18 cellular contexts compared by ENCODE assay signal in genomic region chr9:92749934-92750315, GRCh38. TPM values are rescaled to one million over a fixed set of nuclear protein-coding genes. Genes with fewer than 3 reads are reported as not detected.
DNase-seq lines count a peak whose midpoint lies in the region; ATAC-seq, FAIRE-seq and TF ChIP-seq lines count a peak whose summit lies in the region.
"Had no signal": no experiment of that assay in that cellular context is flagged by ENCODE, and none has a peak within 500 bp of the region (broad histone marks: within the 10 kb centered on the region; RNA-seq: fewer than 3 reads in every experiment).

No MANE protein-coding gene starts in this region.

- ATAC-seq in right cardiac atrium (no peak), SK-N-SH treated with all-trans-retinoic acid at 6 μM for 48 hours (no peak), GM18505 (IDR thresholded peaks at IDR 0.05; ENCODE audit: unreplicated experiment) (no peak)
- ATAC-seq: Panc1, T-helper 17 cell had no signal

- H3K23ac ChIP-seq in mesenchymal stem cell (ENCODE audit: low read length in 2 of 2), result no peak overlapping the region

- no peaks in the 10 kb centered on the region for H3F3A ChIP-seq in SK-N-SH (replicated peaks; ENCODE audit: insufficient read depth)

- H2BK120ac ChIP-seq in mesenchymal stem cell (ENCODE audit: low read depth, low read length), result no peak overlapping the region

- peaks cover 33% of the 10 kb centered on the region for H3K79me1 ChIP-seq in mesenchymal stem cell (replicated peaks; ENCODE audit: low read length, poor library complexity, severe bottlenecking)

- H2AK5ac ChIP-seq in mesenchymal stem cell (ENCODE audit: low read length, severe bottlenecking), result no peak overlapping the region

- TF ChIP-seq CTCF in left ventricle myocardium inferior (IDR thresholded peaks at IDR 0.05; ENCODE audit: borderline replicate concordance), result no peak
- TF ChIP-seq CTCF in bronchial epithelial cell (IDR thresholded peaks at IDR 0.05; ENCODE audit: insufficient read depth, low read length, severe bottlenecking), result no peak
- TF ChIP-seq CTCF in SK-N-SH (IDR thresholded peaks at IDR 0.05), result no peak

- H2BK12ac ChIP-seq in mesenchymal stem cell (ENCODE audit: low read length in 2 of 2), result peak overlapping the region in 1 of 2 experiments; percentile 37

- no peak overlapping the region for H2AFZ ChIP-seq in mesenchymal stem cell (ENCODE audit: low read depth, low read length)
- no peak overlapping the region for H2AFZ ChIP-seq in SK-N-SH (ENCODE audit: low read depth)

- DNase-seq in left ventricle myocardium inferior (no peak), right cardiac atrium (no peak), bronchial epithelial cell (ENCODE audit: low read depth) (no peak), mesenchymal stem cell (peak; percentile 47), SK-N-SH (no peak), cortex of kidney (lab: John Stamatoyannopoulos, UW) (no peak)
- DNase-seq: activated CD4-positive, alpha-beta T cell treated with anti-CD3 and anti-CD28 coated beads, Interleukin-2, amount 50 U/mL, for 4 hours; pancreas; stimulated activated CD4-positive, alpha-beta T cell treated with anti-CD3 and anti-CD28 coated beads, Interleukin-1b, Interleukin-23, amount 100 ng/mL, for 48 hours; T-helper 17 cell had no signal

- no peak for TF ChIP-seq POLR2A in GM18505 (IDR thresholded peaks at IDR 0.05; ENCODE audit: borderline replicate concordance, extremely low read depth, insufficient read depth, insufficient read length)

- H3K27ac ChIP-seq in left ventricle myocardium inferior (replicated peaks) (peak overlapping the region; percentile 67), right cardiac atrium (ENCODE audit: low read length) (no peak overlapping the region), mesenchymal stem cell (ENCODE audit: low read length, poor library complexity, severe bottlenecking) (no peak overlapping the region), SK-N-SH (ENCODE audit: low read depth in 2 of 2, low read length in 1 of 2) (peak overlapping the region in 1 of 2 experiments; percentile 85; a peak in 2 of 4 replicates)
- H3K27ac ChIP-seq: KMS-11, pancreas had no signal

- POLR2A ChIA-PET in SK-N-SH (lab: Yijun Ruan, JAX), result interaction anchor here (1.3 kb wide), 1 partner anchor 14 kb away, joined by 4 read pairs; the partner anchor contains the start of gene BICD2

- H3K9ac ChIP-seq in mesenchymal stem cell (ENCODE audit: low read length), result no peak overlapping the region
- H3K9ac ChIP-seq in SK-N-SH, result no peak overlapping the region
- H3K9ac ChIP-seq: KMS-11 had no signal

- H3K4me1 ChIP-seq in left ventricle myocardium inferior (peaks cover 84% of the 10 kb centered on the region), right cardiac atrium (ENCODE audit: control insufficient read depth, insufficient read depth, low read length) (peaks cover 33% of the 10 kb centered on the region), mesenchymal stem cell (ENCODE audit: control insufficient read depth, insufficient read depth, low read depth, low read length) (peaks cover 35% of the 10 kb centered on the region), SK-N-SH (ENCODE audit: control insufficient read depth in 1 of 2, insufficient read depth in 2 of 2, low read depth in 1 of 2, low read length in 1 of 2) (peaks cover 0 to 43% of the 10 kb centered on the region in 2 experiments; a peak in 2 of 4 replicates)

- no peaks in the 10 kb centered on the region for H3K36me3 ChIP-seq in left ventricle myocardium inferior
- peaks cover 1% of the 10 kb centered on the region for H3K36me3 ChIP-seq in bronchial epithelial cell (ENCODE audit: control insufficient read depth, insufficient read depth, low read length)
- H3K36me3 ChIP-seq in mesenchymal stem cell (ENCODE audit: control insufficient read depth in 1 of 2, insufficient read depth in 2 of 2, low read depth in 1 of 2, low read length in 2 of 2), result no peaks in the 10 kb centered on the region
- no peaks in the 10 kb centered on the region for H3K36me3 ChIP-seq in SK-N-SH (replicated peaks in 1 of 2; ENCODE audit: control insufficient read depth in 1 of 2, insufficient read depth in 2 of 2, low read length in 1 of 2)
- H3K36me3 ChIP-seq: pancreas had no signal

- no peak for TF ChIP-seq EP300 in SK-N-SH (IDR thresholded peaks at IDR 0.05; ENCODE audit: borderline replicate concordance in 1 of 2, low read depth in 1 of 2, low read length in 1 of 2)

- H3K4me3 ChIP-seq in left ventricle myocardium inferior (no peak overlapping the region), right cardiac atrium (ENCODE audit: low read length) (no peak overlapping the region), bronchial epithelial cell (ENCODE audit: low read depth, low read length) (no peak overlapping the region), mesenchymal stem cell (ENCODE audit: insufficient read depth in 1 of 2, low read depth in 1 of 2, low read length in 2 of 2) (no peak overlapping the region), SK-N-SH (ENCODE audit: low read depth in 2 of 2, low read length in 1 of 2) (no peak overlapping the region)
- H3K4me3 ChIP-seq: pancreas had no signal

- no peak overlapping the region for H4K8ac ChIP-seq in mesenchymal stem cell (ENCODE audit: low read length)

- no peak overlapping the region for H2BK5ac ChIP-seq in mesenchymal stem cell (ENCODE audit: low read depth, low read length, poor library complexity, severe bottlenecking)

- CTCF ChIA-PET in SK-N-SH (lab: Yijun Ruan, JAX), result interaction anchor here (1.1 to 1.6 kb wide), 3 partner anchors 18 to 41 kb away, joined by 3 to 6 read pairs (median 5); no protein-coding TSS in a partner anchor

- no peak overlapping the region for H3K4me2 ChIP-seq in mesenchymal stem cell (ENCODE audit: low read length, poor library complexity, severe bottlenecking)
- no peak overlapping the region for H3K4me2 ChIP-seq in SK-N-SH
- H3K4me2 ChIP-seq: KMS-11 had no signal

- 48% methylated on average over 6 of the region's 6 CpGs for WGBS in right cardiac atrium
- WGBS in mesenchymal stem cell, result 97% methylated on average over 5 of the region's 6 CpGs
- 94% methylated on average over 5 of the region's 6 CpGs for WGBS in SK-N-SH (ENCODE audit: low lambda C conversion rate)

- peak overlapping the region; percentile 34 for H4K91ac ChIP-seq in mesenchymal stem cell (ENCODE audit: low read length)

- H3K4ac ChIP-seq in mesenchymal stem cell (ENCODE audit: low read depth in 1 of 2, low read length in 2 of 2), result no peak overlapping the region

- peaks cover 100% of the 10 kb centered on the region for H3K79me2 ChIP-seq in SK-N-SH (ENCODE audit: insufficient read depth)

- peak; percentile 18 for FAIRE-seq in bronchial epithelial cell (lab: Jason Lieb, UNC)
- FAIRE-seq: endothelial cell of umbilical vein, GM12891, GM19239, pancreas, urothelium cell line had no signal

- H3K27me3 ChIP-seq in left ventricle myocardium inferior (ENCODE audit: low read depth) (no peaks in the 10 kb centered on the region), right cardiac atrium (ENCODE audit: control insufficient read depth, insufficient read depth) (no peaks in the 10 kb centered on the region), bronchial epithelial cell (ENCODE audit: control insufficient read depth, insufficient read depth, low read length) (no peaks in the 10 kb centered on the region), mesenchymal stem cell (ENCODE audit: control insufficient read depth in 1 of 2, insufficient read depth in 1 of 2, low read length in 2 of 2) (no peaks in the 10 kb centered on the region), SK-N-SH (ENCODE audit: insufficient read depth) (no peaks in the 10 kb centered on the region)
- H3K27me3 ChIP-seq: pancreas had no signal

- H3K9me3 ChIP-seq in left ventricle myocardium inferior (replicated peaks), result no peaks in the 10 kb centered on the region
- no peaks in the 10 kb centered on the region for H3K9me3 ChIP-seq in right cardiac atrium (ENCODE audit: control insufficient read depth, low read length)
- H3K9me3 ChIP-seq in mesenchymal stem cell (ENCODE audit: control insufficient read depth, low read length), result no peaks in the 10 kb centered on the region
- no peaks in the 10 kb centered on the region for H3K9me3 ChIP-seq in SK-N-SH
- H3K9me3 ChIP-seq: pancreas had no signal

- peak overlapping the region in 1 of 2 experiments; percentile 35 for H3K14ac ChIP-seq in mesenchymal stem cell (ENCODE audit: low read length in 2 of 2)

- intact Hi-C loops in left ventricle myocardium inferior (cut with micrococcal nuclease) (no loop called here), right cardiac atrium (cut with DNase I) (no loop called here)

- H3K9me2 ChIP-seq in SK-N-SH, result no peaks in the 10 kb centered on the region

- H3K18ac ChIP-seq in mesenchymal stem cell (ENCODE audit: low read depth in 1 of 2, low read length in 2 of 2), result peak overlapping the region; percentile 18 to 49

- H2BK15ac ChIP-seq in mesenchymal stem cell (ENCODE audit: low read depth, poor library complexity, severe bottlenecking), result no peak overlapping the region

- peaks cover 66% of the 10 kb centered on the region for H4K20me1 ChIP-seq in SK-N-SH (ENCODE audit: insufficient read depth)

- no peak for TF ChIP-seq RAD21 in SK-N-SH (IDR thresholded peaks at IDR 0.05; ENCODE audit: low read length)

TF ChIP-seq in SK-N-SH, 30 proteins besides CTCF, POLR2A, EP300 and RAD21 (continues in another document):
- TF ChIP-seq TEAD4 (IDR thresholded peaks at IDR 0.05; ENCODE audit: borderline replicate concordance, insufficient read depth), result no peak

TF ChIP-seq in SK-N-SH treated with all-trans-retinoic acid at 6 μM for 48 hours, 23 proteins besides CTCF, POLR2A, EP300 and RAD21 (continues in another document):
- TF ChIP-seq ZNF8 (CRISPR knock-in tag; IDR thresholded peaks at IDR 0.05), result no peak
- TF ChIP-seq ARNTL (CRISPR knock-in tag; IDR thresholded peaks at IDR 0.05; ENCODE audit: borderline replicate concordance, low read depth), result no peak
- TF ChIP-seq ZFP30 (CRISPR knock-in tag; IDR thresholded peaks at IDR 0.05), result no peak
- TF ChIP-seq SNAI2 (CRISPR knock-in tag; IDR thresholded peaks at IDR 0.05), result no peak
- TF ChIP-seq TCF4 (CRISPR knock-in tag; IDR thresholded peaks at IDR 0.05; ENCODE audit: borderline replicate concordance), result no peak
- TF ChIP-seq ZNF70 (CRISPR knock-in tag; IDR thresholded peaks at IDR 0.05), result no peak
- no peak for TF ChIP-seq ESRRG (CRISPR knock-in tag; IDR thresholded peaks at IDR 0.05)

RNA-seq across cellular contexts. Expression of gene BICD2, which starts 14.7 kb away (rescaled TPM):
- total RNA-seq in left ventricle myocardium inferior (37.3 TPM), right cardiac atrium (10 to 100 TPM; 29.5 to 36.0 (median 33.8) TPM), bronchial epithelial cell (92.7 and 138 TPM in 2 replicates)
- polyA plus RNA-seq in right cardiac atrium (20.0 TPM), SK-N-SH (2012; rRNA removed) (18.7 and 19.6 TPM in 2 replicates)
- 20.1 TPM for polyA plus RNA-seq in mesenchymal stem cell (2013, experiment 1 of 2)
- 19.2 TPM for polyA plus RNA-seq in mesenchymal stem cell (2013, experiment 2 of 2)
- polyA plus RNA-seq in SK-N-SH (2012; cell fraction: cytosol; rRNA removed), result 16.7 and 19.0 TPM in 2 replicates
- polyA plus RNA-seq in SK-N-SH (2012; cell fraction: nucleus; rRNA removed), result 20.2 and 21.5 TPM in 2 replicates
